ENCODE assay signal across 24 cellular contexts in genomic region chr18:23280844-23281243, GRCh38.
"Had no signal": no experiment of that assay in that cellular context is flagged by ENCODE, and none has a peak within 500 bp of the region (broad histone marks: within the 10 kb centered on the region; RNA-seq: fewer than 3 reads in every experiment).

No MANE protein-coding gene starts in this region.

- DNase-seq: activated CD4-positive, alpha-beta T cell treated with anti-CD3 and anti-CD28 coated beads for 36 hours; activated CD8-positive, alpha-beta memory T cell treated with anti-CD3 and anti-CD28 coated beads, Interleukin-2, amount 50 U/mL, for 4 hours; activated CD8-positive, alpha-beta T cell treated with anti-CD3 and anti-CD28 coated beads for 36 hours; activated gamma-delta T cell treated with Interleukin-2 at 50 U/mL for 16 hours; activated naive CD4-positive, alpha-beta T cell treated with anti-CD3 and anti-CD28 coated beads, Interleukin-2, amount 10 ng/mL, durations not matched to agents 7 days and 5 days; activated naive CD8-positive, alpha-beta T cell treated with anti-CD3 and anti-CD28 coated beads for 36 hours; activated T-cell treated with anti-CD3 and anti-CD28 coated beads, Interleukin-2, amount 50 U/mL, for 72 hours; aorta; central memory CD4-positive, alpha-beta T cell; KBM-7; MV-4-11; NCI-H1105; NCI-H1436; NCI-H187; NCI-H2081; NCI-H446; NCI-H524; Right ventricle myocardium superior; RPMI8226; SK-N-SH; T-helper 1 cell; WERI-Rb-1 had no signal

- H3K9me3 ChIP-seq: SJCRH30, SK-N-SH had no signal

- ATAC-seq: activated CD4-positive, alpha-beta T cell treated with anti-CD3 and anti-CD28 coated beads for 36 hours; activated CD8-positive, alpha-beta T cell treated with anti-CD3 and anti-CD28 coated beads for 36 hours; activated T-cell treated with anti-CD3 and anti-CD28 coated beads, Interleukin-2, amount 50 U/mL, for 72 hours had no signal

- H3K9me2 ChIP-seq: SK-N-SH had no signal

- H3K4me3 ChIP-seq: SJCRH30 had no signal

- FAIRE-seq: bronchial epithelial cell had no signal

- H3K4me2 ChIP-seq: SK-N-SH had no signal

- H3K4me1 ChIP-seq: SJCRH30 had no signal

- H3K27ac ChIP-seq: SJCRH30, WERI-Rb-1 had no signal

- H3K27me3 ChIP-seq: SJCRH30 had no signal

- H3K36me3 ChIP-seq: SJCRH30, WERI-Rb-1 had no signal

- H3K9ac ChIP-seq: SK-N-SH had no signal
